8 cellular contexts compared by ENCODE assay signal in genomic region chr6:28988536-28989415, GRCh38. TPM values are rescaled to one million over a fixed set of nuclear protein-coding genes. Genes with fewer than 3 reads are reported as not detected.
A peak's percentile ranks its signal among the peaks of the same experiment; 100 is the strongest.
DNase-seq lines count a peak whose midpoint lies in the region; ATAC-seq and TF ChIP-seq lines count a peak whose summit lies in the region.

No MANE protein-coding gene starts in this region.

- no peaks in the 10 kb centered on the region for H4K20me1 ChIP-seq in GM23248 (ENCODE audit: insufficient read depth)

- H3K4me3 Mint-ChIP-seq in CD8-positive, alpha-beta T cell, result peak overlapping the region; percentile 77
- peak overlapping the region; percentile 82 for H3K4me3 Mint-ChIP-seq in activated T-helper 1 cell treated with anti-CD3 and anti-CD28 coated beads, Interleukin-12 subunit alpha, Interleukin-12 subunit beta, Interleukin-2, Interleukin-4 antibody, amounts not matched to agents 30 ng/mL and 10 ng/mL and 1 ng/mL, durations not matched to agents 14 hours and 24 hours and 36 hours

- no peak overlapping the region for H3K9ac ChIP-seq in trophoblast cell (ENCODE audit: low read length)
- no peak overlapping the region for H3K9ac ChIP-seq in GM23248

- no peak overlapping the region for H3K27ac Mint-ChIP-seq in CD8-positive, alpha-beta T cell
- H3K27ac Mint-ChIP-seq in activated T-helper 1 cell treated with anti-CD3 and anti-CD28 coated beads, Interleukin-12 subunit alpha, Interleukin-12 subunit beta, Interleukin-2, Interleukin-4 antibody, amounts not matched to agents 30 ng/mL and 10 ng/mL and 1 ng/mL, durations not matched to agents 14 hours and 24 hours and 36 hours, result peak overlapping the region; percentile 34

- H3K4me1 ChIP-seq in CD8-positive, alpha-beta T cell (ENCODE audit: insufficient read depth, low read length), result peaks cover 12% of the 10 kb centered on the region
- H3K4me1 ChIP-seq in trophoblast cell (ENCODE audit: control insufficient read depth in 1 of 2, insufficient read depth in 2 of 2, low read length in 2 of 2) (peaks cover 3 to 7% of the 10 kb centered on the region in 2 experiments), GM23248 (ENCODE audit: insufficient read depth) (0 out of 2 replicates have a peak, but pooled peaks cover 7% of the 10 kb centered on the region)

- H3K9me3 Mint-ChIP-seq in CD8-positive, alpha-beta T cell, result no peaks in the 10 kb centered on the region
- H3K9me3 Mint-ChIP-seq in activated T-helper 1 cell treated with anti-CD3 and anti-CD28 coated beads, Interleukin-12 subunit alpha, Interleukin-12 subunit beta, Interleukin-2, Interleukin-4 antibody, amounts not matched to agents 30 ng/mL and 10 ng/mL and 1 ng/mL, durations not matched to agents 14 hours and 24 hours and 36 hours, result no peaks in the 10 kb centered on the region

- H3K79me1 ChIP-seq in trophoblast cell (ENCODE audit: low read length), result peaks cover 3% of the 10 kb centered on the region

- peaks cover 27% of the 10 kb centered on the region for H3K27me3 Mint-ChIP-seq in CD8-positive, alpha-beta T cell (ENCODE audit: low read depth)
- H3K27me3 Mint-ChIP-seq in activated T-helper 1 cell treated with anti-CD3 and anti-CD28 coated beads, Interleukin-12 subunit alpha, Interleukin-12 subunit beta, Interleukin-2, Interleukin-4 antibody, amounts not matched to agents 30 ng/mL and 10 ng/mL and 1 ng/mL, durations not matched to agents 14 hours and 24 hours and 36 hours (ENCODE audit: insufficient read depth), result peaks cover 28% of the 10 kb centered on the region

- no peaks in the 10 kb centered on the region for H3K9me2 ChIP-seq in GM23248 (ENCODE audit: insufficient read depth)

- POLR2A ChIA-PET in CD8-positive, alpha-beta T cell (lab: Charles Lee), result interaction anchor here (0.8 kb wide), 1 partner anchor 152 kb away, joined by 3 read pairs; no protein-coding TSS in a partner anchor

- H3K36me3 Mint-ChIP-seq in CD8-positive, alpha-beta T cell, result no peaks in the 10 kb centered on the region
- H3K36me3 Mint-ChIP-seq in activated T-helper 1 cell treated with anti-CD3 and anti-CD28 coated beads, Interleukin-12 subunit alpha, Interleukin-12 subunit beta, Interleukin-2, Interleukin-4 antibody, amounts not matched to agents 30 ng/mL and 10 ng/mL and 1 ng/mL, durations not matched to agents 14 hours and 24 hours and 36 hours (ENCODE audit: low read depth), result no peaks in the 10 kb centered on the region

- H4K12ac ChIP-seq in trophoblast cell (ENCODE audit: low read depth, low read length), result no peak overlapping the region

- H2AFZ ChIP-seq in trophoblast cell (ENCODE audit: insufficient read depth, low read length, poor library complexity) (no peak overlapping the region), GM23248 (no peak overlapping the region)

- no peaks in the 10 kb centered on the region for H3K27me3 ChIP-seq in CD8-positive, alpha-beta T cell (ENCODE audit: insufficient read depth, low read length)
- H3K27me3 ChIP-seq in trophoblast cell (ENCODE audit: insufficient read depth, low read length), result no peaks in the 10 kb centered on the region
- no peaks in the 10 kb centered on the region for H3K27me3 ChIP-seq in GM23248 (replicated peaks; ENCODE audit: insufficient read depth)

- CTCF ChIA-PET in CD8-positive, alpha-beta T cell (lab: Charles Lee), result interaction anchor here (1.0 kb wide), 1 partner anchor 151 kb away, joined by 3 read pairs; no protein-coding TSS in a partner anchor

- H3K4me2 ChIP-seq in trophoblast cell (ENCODE audit: low read length) (peak overlapping the region; percentile 46), GM23248 (ENCODE audit: unreplicated experiment) (no peak overlapping the region)

- H2BK120ac ChIP-seq in trophoblast cell (ENCODE audit: insufficient read depth, low read length, poor library complexity), result no peak overlapping the region

- peaks cover 14% of the 10 kb centered on the region for H3F3A ChIP-seq in GM23248 (ENCODE audit: insufficient read depth)

- no peak overlapping the region for H3K14ac ChIP-seq in trophoblast cell (ENCODE audit: low read length)

- peak; percentile 64 for TF ChIP-seq CTCF in CD8-positive, alpha-beta T cell (IDR thresholded peaks at IDR 0.05)

- H3K79me2 ChIP-seq in trophoblast cell (ENCODE audit: control insufficient read depth, insufficient read depth, low read length, poor library complexity) (no peaks in the 10 kb centered on the region), GM23248 (ENCODE audit: insufficient read depth) (no peaks in the 10 kb centered on the region)

- no peak overlapping the region for H2AK5ac ChIP-seq in trophoblast cell (ENCODE audit: low read length)

- H3K4me1 Mint-ChIP-seq in CD8-positive, alpha-beta T cell (ENCODE audit: low read depth), result peaks cover 29% of the 10 kb centered on the region
- peaks cover 31% of the 10 kb centered on the region for H3K4me1 Mint-ChIP-seq in activated T-helper 1 cell treated with anti-CD3 and anti-CD28 coated beads, Interleukin-12 subunit alpha, Interleukin-12 subunit beta, Interleukin-2, Interleukin-4 antibody, amounts not matched to agents 30 ng/mL and 10 ng/mL and 1 ng/mL, durations not matched to agents 14 hours and 24 hours and 36 hours (ENCODE audit: low read depth)

- intact Hi-C loops in CD8-positive, alpha-beta T cell (cut with DNase I, micrococcal nuclease), result loop anchor here (1.0 to 10.0 kb wide), 6 partner anchors 28 to 1814 kb away; no protein-coding TSS in a partner anchor
- intact Hi-C loops in activated T-helper 1 cell treated with anti-CD3 and anti-CD28 coated beads, Interleukin-12 subunit alpha, Interleukin-12 subunit beta, Interleukin-2, Interleukin-4 antibody, amounts not matched to agents 30 ng/mL and 10 ng/mL and 1 ng/mL, durations not matched to agents 14 hours and 24 hours and 36 hours (cut with micrococcal nuclease), result loop anchor here (1.0 to 10.0 kb wide), 2 partner anchors 514 to 1516 kb away; no protein-coding TSS in a partner anchor

- no peaks in the 10 kb centered on the region for H3K9me3 ChIP-seq in CD8-positive, alpha-beta T cell (ENCODE audit: low read length)
- H3K9me3 ChIP-seq in trophoblast cell (ENCODE audit: insufficient read depth, low read depth, low read length) (no peaks in the 10 kb centered on the region), GM23248 (ENCODE audit: low read depth) (no peaks in the 10 kb centered on the region)

- H2BK12ac ChIP-seq in trophoblast cell (ENCODE audit: low read length), result no peak overlapping the region

- no CpG with 5 or more reads among the region's 53 CpGs for WGBS in trophoblast cell (ENCODE audit: extremely low coverage, insufficient coverage, insufficient read length)
- WGBS in GM23248 (ENCODE audit: low coverage in 1 of 2, low lambda C conversion rate in 2 of 2, missing lambda C conversion rate in 2 of 2), 2 experiments, result 41 to 47% methylated on average over 50 to 53 of the region's 53 CpGs

- peak; percentile 54 to 81 (median 74) for DNase-seq in CD8-positive, alpha-beta T cell
- DNase-seq in NOMO-1 treated with DMSO at 0.1 percent for 48 hours (lab: John Stamatoyannopoulos, UW; ENCODE audit: unreplicated experiment), result peak; percentile 21
- peak; percentile 52 for DNase-seq in activated T-helper 1 cell treated with anti-CD3 and anti-CD28 coated beads, Interleukin-12 subunit alpha, Interleukin-12 subunit beta, Interleukin-2, Interleukin-4 antibody, amounts not matched to agents 30 ng/mL and 10 ng/mL and 1 ng/mL, durations not matched to agents 14 hours and 24 hours and 36 hours (ENCODE audit: low spot score)
- peak; percentile 65 for DNase-seq in fibroblast of the conjunctiva (ENCODE audit: low read depth)
- peak; percentile 70 to 79 for DNase-seq in trophoblast cell
- no peak for DNase-seq in GM23248
- no peak for DNase-seq in NK-92 treated with Interleukin-12 subunit alpha and Interleukin-12 subunit beta, amount 100 ng/mL, for 24 hours (lab: John Stamatoyannopoulos, UW)

- no peak overlapping the region for H2BK5ac ChIP-seq in trophoblast cell (ENCODE audit: low read depth, low read length, poor library complexity)

- H4K8ac ChIP-seq in trophoblast cell (ENCODE audit: low read depth, low read length), result peak overlapping the region; percentile 47

- H3K4ac ChIP-seq in trophoblast cell (ENCODE audit: low read depth, low read length), result no peak overlapping the region

- in situ Hi-C loops in GM23248 (cut with MboI), result no loop called here

- H4K91ac ChIP-seq in trophoblast cell (ENCODE audit: low read depth, low read length), result no peak overlapping the region

- peak; percentile 90 for ATAC-seq in CD8-positive, alpha-beta T cell
- no peak for ATAC-seq in HG03432 (IDR thresholded peaks at IDR 0.05; ENCODE audit: unreplicated experiment)

- H3K23ac ChIP-seq in trophoblast cell (ENCODE audit: low read length), result no peak overlapping the region

- no peaks in the 10 kb centered on the region for H3K36me3 ChIP-seq in CD8-positive, alpha-beta T cell (ENCODE audit: insufficient read depth, low read length)
- H3K36me3 ChIP-seq in trophoblast cell (ENCODE audit: control insufficient read depth in 1 of 2, insufficient read depth in 2 of 2, low read length in 2 of 2), result no peaks in the 10 kb centered on the region
- no peaks in the 10 kb centered on the region for H3K36me3 ChIP-seq in GM23248 (ENCODE audit: low read depth)

- H3K18ac ChIP-seq in trophoblast cell (ENCODE audit: low read length), result no peak overlapping the region

- peak overlapping the region; percentile 47 for H3K4me3 ChIP-seq in CD8-positive, alpha-beta T cell (ENCODE audit: low read depth, low read length)
- peak overlapping the region; percentile 58 for H3K4me3 ChIP-seq in trophoblast cell (ENCODE audit: low read depth, low read length)
- H3K4me3 ChIP-seq in GM23248, result no peak overlapping the region

- H3K27ac ChIP-seq in CD8-positive, alpha-beta T cell (ENCODE audit: low read depth, low read length), result no peak overlapping the region
- H3K27ac ChIP-seq in trophoblast cell (ENCODE audit: low read depth, low read length), result no peak overlapping the region
- no peak overlapping the region for H3K27ac ChIP-seq in GM23248

RNA-seq across cellular contexts. Expression of gene ZNF311, which starts 16.3 kb away (rescaled TPM):
- total RNA-seq in CD8-positive, alpha-beta T cell, result not detected
- 0.64 and 0.80 TPM in 2 replicates for total RNA-seq in activated T-helper 1 cell treated with anti-CD3 and anti-CD28 coated beads, Interleukin-12 subunit alpha, Interleukin-12 subunit beta, Interleukin-2, Interleukin-4 antibody, amounts not matched to agents 30 ng/mL and 10 ng/mL and 1 ng/mL, durations not matched to agents 14 hours and 24 hours and 36 hours
- 0.53 and 0.67 TPM in 2 replicates for polyA plus RNA-seq in trophoblast cell (2013)
- total RNA-seq in GM23248 (2014; rRNA removed; shearing (Covaris generic)), result 0.54 and 0.76 TPM in 2 replicates
- polyA plus RNA-seq in GM23248 (2016; fragmentation: Nextera tagmentation; extraction: Ambion mirVana), result 0.67 and 0.93 TPM in 2 replicates

RNA-seq across cellular contexts. Expression of gene OR2W1, which starts 56.2 kb away (rescaled TPM):
- not detected for total RNA-seq in CD8-positive, alpha-beta T cell
- not detected in 2 replicates for total RNA-seq in activated T-helper 1 cell treated with anti-CD3 and anti-CD28 coated beads, Interleukin-12 subunit alpha, Interleukin-12 subunit beta, Interleukin-2, Interleukin-4 antibody, amounts not matched to agents 30 ng/mL and 10 ng/mL and 1 ng/mL, durations not matched to agents 14 hours and 24 hours and 36 hours
- polyA plus RNA-seq in trophoblast cell (2013), result not detected in 2 replicates
- total RNA-seq in GM23248 (2014; rRNA removed; shearing (Covaris generic)), result not detected in 2 replicates
- polyA plus RNA-seq in GM23248 (2016; fragmentation: Nextera tagmentation; extraction: Ambion mirVana), result not detected in 2 replicates

Comparison
In these comparisons a context has a peak if more than half of its experiments do, and no peak if none do; other contexts are left out.
1. DNase-seq: peak in CD8-positive, alpha-beta T cell (7 of 7), NOMO-1 treated with DMSO at 0.1 percent for 48 hours (single experiment), activated T-helper 1 cell treated with anti-CD3 and anti-CD28 coated beads, Interleukin-12 subunit alpha, Interleukin-12 subunit beta, Interleukin-2, Interleukin-4 antibody, amounts not matched to agents 30 ng/mL and 10 ng/mL and 1 ng/mL, durations not matched to agents 14 hours and 24 hours and 36 hours (single experiment), fibroblast of the conjunctiva (single experiment) and trophoblast cell (2 of 2); none in GM23248 (single experiment) and NK-92 treated with Interleukin-12 subunit alpha and Interleukin-12 subunit beta, amount 100 ng/mL, for 24 hours (single experiment).